ENCODE assay signal across 1 cellular context in genomic region chr19:19386373-19386869, GRCh38.
TF ChIP-seq lines count a peak whose summit lies in the region.

No MANE protein-coding gene starts in this region.

TF ChIP-seq in SK-N-SH treated with all-trans-retinoic acid at 6 μM for 48 hours, 23 proteins besides CTCF, POLR2A, EP300 and RAD21 (continued from another document):
- TF ChIP-seq POU6F1 (CRISPR knock-in tag; IDR thresholded peaks at IDR 0.05; ENCODE audit: borderline replicate concordance, low read depth) = no peak
- TF ChIP-seq CSDC2 (CRISPR knock-in tag; IDR thresholded peaks at IDR 0.05) = no peak
- no peak for TF ChIP-seq TCF4 (CRISPR knock-in tag; IDR thresholded peaks at IDR 0.05; ENCODE audit: borderline replicate concordance)
- TF ChIP-seq CREB5 (CRISPR knock-in tag; IDR thresholded peaks at IDR 0.05; ENCODE audit: low read depth) = no peak
- no peak for TF ChIP-seq ESRRG (CRISPR knock-in tag; IDR thresholded peaks at IDR 0.05)
- no peak for TF ChIP-seq ISL1 (CRISPR knock-in tag; IDR thresholded peaks at IDR 0.05)
